Comparison of ENCODE assay signal across 16 cellular contexts in the genomic region with DNA sequence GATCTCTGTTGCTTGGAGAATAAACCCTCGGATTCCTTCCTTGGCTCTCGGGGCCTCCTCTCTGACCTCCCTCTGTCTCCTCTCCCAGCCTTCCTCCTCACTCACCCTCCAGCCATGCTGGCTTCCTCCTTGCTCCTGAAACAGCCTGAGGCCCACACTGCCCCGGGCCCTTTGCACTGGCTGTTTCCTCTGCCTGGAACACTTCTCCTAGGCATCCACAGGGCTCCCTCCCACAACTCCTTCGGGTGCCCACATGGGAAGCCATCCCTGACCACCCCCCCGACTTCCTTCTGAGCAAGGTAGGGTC.
DNase-seq lines count a peak whose midpoint lies in the region; ATAC-seq and TF ChIP-seq lines count a peak whose summit lies in the region.
"Had no signal": no experiment of that assay in that cellular context is flagged by ENCODE, and none has a peak within 500 bp of the region (broad histone marks: within the 10 kb centered on the region; RNA-seq: fewer than 3 reads in every experiment).

No MANE protein-coding gene starts in this region.

- POLR2A ChIA-PET in Panc1 (lab: Charles Lee): no interaction called here

- H3K9me3 ChIP-seq in Panc1 (ENCODE audit: control insufficient read depth, insufficient read depth, low read depth, low read length) (no peaks in the 10 kb centered on the region), esophagus muscularis mucosa (no peaks in the 10 kb centered on the region), mucosa of stomach (ENCODE audit: control insufficient read depth, low read length) (no peaks in the 10 kb centered on the region), suprapubic skin (no peaks in the 10 kb centered on the region)
- H3K9me3 ChIP-seq: BLaER1 treated with 17β-estradiol and CSF1 and Interleukin-3, amounts not matched to agents 10 nM and 100 nM had no signal

- no peak overlapping the region for H3K4me3 ChIP-seq in Panc1 (ENCODE audit: low read depth in 2 of 2, low read length in 2 of 2)
- no peak overlapping the region for H3K4me3 ChIP-seq in esophagus muscularis mucosa
- no peak overlapping the region for H3K4me3 ChIP-seq in mucosa of stomach (ENCODE audit: low read length)
- no peak overlapping the region for H3K4me3 ChIP-seq in suprapubic skin
- H3K4me3 ChIP-seq: BLaER1 treated with 17β-estradiol and CSF1 and Interleukin-3, amounts not matched to agents 10 nM and 100 nM; cardiac muscle cell had no signal

- no peak overlapping the region; the same call in 1 of the 2 replicates for H3K27ac ChIP-seq in Panc1 (ENCODE audit: low read length)
- H3K27ac ChIP-seq in esophagus muscularis mucosa (replicated peaks in 1 of 4): peak overlapping the region; percentile 40 to 58 (median 48)
- H3K27ac ChIP-seq in suprapubic skin: peak overlapping the region; percentile 63
- H3K27ac ChIP-seq: cardiac muscle cell, parathyroid adenoma had no signal

- H3K36me3 ChIP-seq in Panc1 (ENCODE audit: control insufficient read depth, insufficient read depth, low read length) (no peaks in the 10 kb centered on the region), esophagus muscularis mucosa (no peaks in the 10 kb centered on the region), mucosa of stomach (ENCODE audit: control insufficient read depth, insufficient read depth, low read length) (no peaks in the 10 kb centered on the region), suprapubic skin (no peaks in the 10 kb centered on the region)
- H3K36me3 ChIP-seq: BLaER1 treated with 17β-estradiol and CSF1 and Interleukin-3, amounts not matched to agents 10 nM and 100 nM; cardiac muscle cell had no signal

- intact Hi-C loops in Panc1 (cut with micrococcal nuclease; ENCODE audit: unreplicated experiment): no loop called here
- intact Hi-C loops in esophagus muscularis mucosa (cut with DNase I): no loop called here

- TF ChIP-seq POLR2A in esophagus muscularis mucosa (IDR thresholded peaks at IDR 0.05; ENCODE audit: low read depth) (no peak), suprapubic skin (IDR thresholded peaks at IDR 0.05) (no peak)

- TF ChIP-seq CTCF in Panc1 (IDR thresholded peaks at IDR 0.05): no peak
- no peak for TF ChIP-seq CTCF in esophagus muscularis mucosa (IDR thresholded peaks at IDR 0.05)
- TF ChIP-seq CTCF in suprapubic skin (IDR thresholded peaks at IDR 0.05): no peak

- no peaks in the 10 kb centered on the region for H3K27me3 ChIP-seq in Panc1 (ENCODE audit: control insufficient read depth, insufficient read depth, low read length)
- H3K27me3 ChIP-seq in esophagus muscularis mucosa: no peaks in the 10 kb centered on the region
- H3K27me3 ChIP-seq in mucosa of stomach (ENCODE audit: control insufficient read depth, insufficient read depth, low read length): peaks cover 2% of the 10 kb centered on the region
- H3K27me3 ChIP-seq in suprapubic skin: no peaks in the 10 kb centered on the region
- H3K27me3 ChIP-seq: cardiac muscle cell had no signal

- H3K4me1 ChIP-seq in Panc1 (ENCODE audit: control insufficient read depth, insufficient read depth, low read length) (peaks cover 10% of the 10 kb centered on the region), esophagus muscularis mucosa (peaks cover 23 to 44% (median 34%) of the 10 kb centered on the region in 4 donors), mucosa of stomach (ENCODE audit: control insufficient read depth, insufficient read depth, low read length) (peaks cover 20% of the 10 kb centered on the region), suprapubic skin (peaks cover 48% of the 10 kb centered on the region)
- H3K4me1 ChIP-seq: parathyroid adenoma had no signal

- 73% methylated on average over 5 of the region's 5 CpGs for WGBS in esophagus muscularis mucosa
- 57% methylated on average over 5 of the region's 5 CpGs for WGBS in suprapubic skin

- CTCF ChIA-PET in Panc1 (lab: Charles Lee): no interaction called here

- no peak for TF ChIP-seq EP300 in esophagus muscularis mucosa (IDR thresholded peaks at IDR 0.05)
- no peak for TF ChIP-seq EP300 in suprapubic skin (IDR thresholded peaks at IDR 0.05)

- ATAC-seq in Panc1: peak; percentile 10; the same call in 1 of the 2 replicates
- ATAC-seq in GM21529 (IDR thresholded peaks at IDR 0.05; ENCODE audit: unreplicated experiment): no peak

- DNase-seq in Panc1 (ENCODE audit: low read depth, low spot score): no peak
- no peak for DNase-seq in esophagus muscularis mucosa (ENCODE audit: extremely low spot score)
- DNase-seq in suprapubic skin (ENCODE audit: low spot score in 2 of 2): no peak
- no peak for DNase-seq in COLO829 (ENCODE audit: low spot score)
- no peak for DNase-seq in NCI-H1417 treated with DMSO at 0.1 percent for 48 hours (lab: John Stamatoyannopoulos, UW)
- DNase-seq in OCI-M1 (lab: John Stamatoyannopoulos, UW): no peak
- DNase-seq: activated CD8-positive, alpha-beta memory T cell treated with anti-CD3 and anti-CD28 coated beads for 24 hours; activated gamma-delta T cell treated with Interleukin-2 at 50 U/mL for 16 hours; glutamatergic neuron; KG1; NCI-H146 had no signal

- BruUV-seq in Panc1 (replicated peaks; lab: Mats Ljungman, UMichigan): no TSS peak

- peak overlapping the region; percentile 7 for H3K9ac ChIP-seq in mucosa of stomach (ENCODE audit: low read length)
- H3K9ac ChIP-seq: parathyroid adenoma had no signal

- in situ Hi-C loops in Panc1 (cut with HindIII; ENCODE audit: low pct_unique_long_range_greater_than_20kb, low sequenced_read_pairs): no loop called here
